19 cellular contexts compared by ENCODE assay signal in genomic region chr4:53518807-53519206, GRCh38.
DNase-seq lines count a peak whose midpoint lies in the region; ATAC-seq and TF ChIP-seq lines count a peak whose summit lies in the region.
"Had no signal": no experiment of that assay in that cellular context is flagged by ENCODE, and none has a peak within 500 bp of the region (broad histone marks: within the 10 kb centered on the region; RNA-seq: fewer than 3 reads in every experiment).

No MANE protein-coding gene starts in this region.

- H4K8ac ChIP-seq in IMR-90 (ENCODE audit: low read depth in 2 of 2, low read length in 2 of 2) (no peak overlapping the region; a peak in 1 of 4 replicates), mesenchymal stem cell (ENCODE audit: low read length) (peak overlapping the region; percentile 19), neuronal stem cell (ENCODE audit: low read depth, low read length) (no peak overlapping the region)

- H3K27ac ChIP-seq in heart right ventricle (no peak overlapping the region), left ventricle myocardium inferior (replicated peaks) (no peak overlapping the region), IMR-90 (ENCODE audit: insufficient read depth, low read length) (no peak overlapping the region), mesenchymal stem cell (ENCODE audit: low read length, poor library complexity, severe bottlenecking) (no peak overlapping the region), neuronal stem cell (replicated peaks; ENCODE audit: low read length) (no peak overlapping the region)
- H3K27ac ChIP-seq: 22Rv1; A549; BLaER1 treated with 17β-estradiol and CSF1 and Interleukin-3, amounts not matched to agents 10 nM and 100 nM; C4-2B had no signal

- H3K56ac ChIP-seq in IMR-90 (ENCODE audit: extremely low read depth, insufficient read depth, low read length), result no peak overlapping the region

- H2AFZ ChIP-seq in IMR-90 (replicated peaks; ENCODE audit: low read length, poor library complexity) (no peak overlapping the region), mesenchymal stem cell (ENCODE audit: low read depth, low read length) (no peak overlapping the region), neuronal stem cell (ENCODE audit: low read length) (no peak overlapping the region)

- WGBS in heart right ventricle, 2 donors, result 79 to 82% methylated on average over 3 of the region's 3 CpGs
- 100% methylated on average over 1 of the region's 3 CpGs; no CpG with 5 or more reads in 1 of the 2 experiments for WGBS in IMR-90 (ENCODE audit: extremely low coverage in 2 of 2, insufficient read length in 1 of 2), 2 experiments
- 63% methylated on average over 2 of the region's 3 CpGs for WGBS in mesenchymal stem cell
- WGBS in neuronal stem cell (ENCODE audit: extremely low coverage in 2 of 2, insufficient read length in 2 of 2, insufficient replicate concordance in 1 of 2), 2 donors, result no CpG with 5 or more reads among the region's 3 CpGs

- TF ChIP-seq RAD21 in IMR-90 (IDR thresholded peaks at IDR 0.05; ENCODE audit: low read length), result no peak

- peak in 5 of 8 donors; percentile 47 to 75 (median 57) for ATAC-seq in heart right ventricle
- ATAC-seq in IMR-90 (ENCODE audit: low read depth), result no peak
- ATAC-seq: A549; CD8-positive, alpha-beta T cell had no signal

- no TSS peak for BruUV-seq in IMR-90 (replicated peaks; lab: Mats Ljungman, UMichigan)

- H3K4me1 ChIP-seq in heart right ventricle (peaks cover 0 to 6% (median 0%) of the 10 kb centered on the region in 9 donors), left ventricle myocardium inferior (peaks cover 13% of the 10 kb centered on the region), IMR-90 (ENCODE audit: control insufficient read depth, insufficient read depth, low read length) (peaks cover 2% of the 10 kb centered on the region), mesenchymal stem cell (ENCODE audit: control insufficient read depth, insufficient read depth, low read depth, low read length) (peaks cover 7% of the 10 kb centered on the region), neuronal stem cell (ENCODE audit: control insufficient read depth in 2 of 2, insufficient read depth in 1 of 2, low read depth in 1 of 2, low read length in 2 of 2) (peaks cover 0 to 10% of the 10 kb centered on the region in 2 donors)
- H3K4me1 ChIP-seq: A549; BLaER1 treated with 17β-estradiol and CSF1 and Interleukin-3, amounts not matched to agents 10 nM and 100 nM had no signal

- no peaks in the 10 kb centered on the region for H3K9me3 ChIP-seq in heart right ventricle
- no peaks in the 10 kb centered on the region for H3K9me3 ChIP-seq in left ventricle myocardium inferior (replicated peaks)
- no peaks in the 10 kb centered on the region for H3K9me3 ChIP-seq in IMR-90 (ENCODE audit: control insufficient read depth, insufficient read depth, low read length)
- no peaks in the 10 kb centered on the region for H3K9me3 ChIP-seq in mesenchymal stem cell (ENCODE audit: control insufficient read depth, low read length)
- H3K9me3 ChIP-seq in neuronal stem cell (replicated peaks in 1 of 2; ENCODE audit: control insufficient read depth in 2 of 2, insufficient read depth in 1 of 2, low read depth in 1 of 2, low read length in 2 of 2), result no peaks in the 10 kb centered on the region
- H3K9me3 ChIP-seq: A549; BLaER1 treated with 17β-estradiol and CSF1 and Interleukin-3, amounts not matched to agents 10 nM and 100 nM; Caco-2 had no signal

- H3K4me2 ChIP-seq in IMR-90 (ENCODE audit: low read depth, low read length), result no peak overlapping the region
- no peak overlapping the region for H3K4me2 ChIP-seq in mesenchymal stem cell (ENCODE audit: low read length, poor library complexity, severe bottlenecking)
- H3K4me2 ChIP-seq in neuronal stem cell (ENCODE audit: insufficient read depth, low read length, poor library complexity, severe bottlenecking), result no peak overlapping the region
- H3K4me2 ChIP-seq: A549; BLaER1 treated with 17β-estradiol and CSF1 and Interleukin-3, amounts not matched to agents 10 nM and 100 nM had no signal

- in situ Hi-C loops in IMR-90 (cut with MboI; ENCODE audit: low sequenced_read_pairs), result no loop called here

- H2BK12ac ChIP-seq in mesenchymal stem cell (ENCODE audit: low read length in 2 of 2) (no peak overlapping the region), neuronal stem cell (ENCODE audit: low read length) (no peak overlapping the region)

- no peak overlapping the region; the same call in 1 of the 2 replicates for H4K5ac ChIP-seq in IMR-90 (ENCODE audit: low read depth, low read length)

- H4K20me1 ChIP-seq in IMR-90 (ENCODE audit: insufficient read depth, low read length), result no peaks in the 10 kb centered on the region
- H4K20me1 ChIP-seq: BLaER1 treated with 17β-estradiol and CSF1 and Interleukin-3, amounts not matched to agents 10 nM and 100 nM had no signal

- no peak overlapping the region; the same call in 1 of the 2 replicates for H3K23ac ChIP-seq in IMR-90 (ENCODE audit: low read depth, low read length)
- H3K23ac ChIP-seq in mesenchymal stem cell (ENCODE audit: low read length in 2 of 2), result peak overlapping the region in 1 of 2 experiments; percentile 46
- H3K23ac ChIP-seq in neuronal stem cell (ENCODE audit: low read depth, low read length, poor library complexity), result no peak overlapping the region

- DNase-seq in heart right ventricle, result no peak
- no peak for DNase-seq in left ventricle myocardium inferior
- no peak for DNase-seq in IMR-90
- no peak for DNase-seq in mesenchymal stem cell
- no peak for DNase-seq in neuronal stem cell (ENCODE audit: low spot score)
- no peak for DNase-seq in NCI-H446 treated with DMSO at 0.1 percent for 48 hours (lab: John Stamatoyannopoulos, UW)
- no peak for DNase-seq in NCI-H187 treated with DMSO at 0.1 percent for 48 hours (lab: John Stamatoyannopoulos, UW)
- no peak for DNase-seq in NCI-H187 (lab: John Stamatoyannopoulos, UW)
- DNase-seq: AML-193; Caco-2; Calu3; CD4-positive, alpha-beta T cell; CD8-positive, alpha-beta T cell; DMS79 treated with DMSO at 0.1 percent for 48 hours; GF-D8 had no signal

- no peak overlapping the region for H2AK9ac ChIP-seq in IMR-90 (replicated peaks; ENCODE audit: low read depth, low read length, poor library complexity)

- no peak overlapping the region for H3K4me3 ChIP-seq in heart right ventricle
- H3K4me3 ChIP-seq in left ventricle myocardium inferior, result no peak overlapping the region
- H3K4me3 ChIP-seq in IMR-90 (ENCODE audit: insufficient read depth, low read depth, low read length), result no peak overlapping the region
- no peak overlapping the region for H3K4me3 ChIP-seq in mesenchymal stem cell (ENCODE audit: insufficient read depth in 1 of 2, low read depth in 1 of 2, low read length in 2 of 2)
- no peak overlapping the region for H3K4me3 ChIP-seq in neuronal stem cell (ENCODE audit: low read length in 2 of 2)
- H3K4me3 ChIP-seq: A549; BLaER1 treated with 17β-estradiol and CSF1 and Interleukin-3, amounts not matched to agents 10 nM and 100 nM had no signal

- intact Hi-C loops in heart right ventricle (cut with DNase I) (no loop called here), left ventricle myocardium inferior (cut with micrococcal nuclease) (no loop called here), IMR-90 (cut with micrococcal nuclease) (no loop called here)

- H3K9ac ChIP-seq in IMR-90 (ENCODE audit: low read depth, low read length), result no peak overlapping the region
- no peak overlapping the region for H3K9ac ChIP-seq in mesenchymal stem cell (ENCODE audit: low read length)
- H3K9ac ChIP-seq in neuronal stem cell (ENCODE audit: low read depth, low read length, poor library complexity), result no peak overlapping the region
- H3K9ac ChIP-seq: BLaER1 treated with 17β-estradiol and CSF1 and Interleukin-3, amounts not matched to agents 10 nM and 100 nM had no signal

- no peak overlapping the region for H2BK20ac ChIP-seq in IMR-90 (ENCODE audit: low read depth, low read length)

- no peak overlapping the region for H3K4ac ChIP-seq in IMR-90 (ENCODE audit: low read depth, low read length)
- peak overlapping the region in 1 of 2 experiments; percentile 49 for H3K4ac ChIP-seq in mesenchymal stem cell (ENCODE audit: low read depth in 1 of 2, low read length in 2 of 2)
- H3K4ac ChIP-seq in neuronal stem cell (ENCODE audit: low read length), result no peak overlapping the region

- POLR2A ChIA-PET in IMR-90 (lab: Charles Lee; ENCODE audit: unreplicated experiment), result interaction anchor here (0.6 kb wide), 1 partner anchor 9 kb away, joined by 4 read pairs; no protein-coding TSS in a partner anchor

- no peak overlapping the region for H4K91ac ChIP-seq in IMR-90 (ENCODE audit: insufficient read depth, low read depth, low read length)
- H4K91ac ChIP-seq in mesenchymal stem cell (ENCODE audit: low read length), result no peak overlapping the region
- no peak overlapping the region for H4K91ac ChIP-seq in neuronal stem cell (ENCODE audit: low read depth, low read length, poor library complexity)

- H3K18ac ChIP-seq in IMR-90 (ENCODE audit: low read depth, low read length), result no peak overlapping the region
- no peak overlapping the region for H3K18ac ChIP-seq in mesenchymal stem cell (ENCODE audit: low read depth in 1 of 2, low read length in 2 of 2)
- H3K18ac ChIP-seq in neuronal stem cell (ENCODE audit: low read length), result peak overlapping the region; percentile 35

- H2AK5ac ChIP-seq in IMR-90 (ENCODE audit: low read depth, low read length) (peak overlapping the region; percentile 16; the same call in 1 of the 2 replicates), mesenchymal stem cell (ENCODE audit: low read length, severe bottlenecking) (no peak overlapping the region), neuronal stem cell (ENCODE audit: low read depth, low read length) (no peak overlapping the region)

- H3K9me1 ChIP-seq in IMR-90 (ENCODE audit: insufficient read depth, low read length), result no peaks in the 10 kb centered on the region; the same call in 1 of the 2 replicates

- H3K79me1 ChIP-seq in IMR-90 (ENCODE audit: low read depth in 1 of 2, low read length in 2 of 2), result no peaks in the 10 kb centered on the region
- H3K79me1 ChIP-seq in mesenchymal stem cell (replicated peaks; ENCODE audit: low read length, poor library complexity, severe bottlenecking), result no peaks in the 10 kb centered on the region
- H3K79me1 ChIP-seq in neuronal stem cell (ENCODE audit: low read depth, low read length), result no peaks in the 10 kb centered on the region

- H3K36me3 ChIP-seq in heart right ventricle (no peaks in the 10 kb centered on the region), left ventricle myocardium inferior (no peaks in the 10 kb centered on the region), IMR-90 (ENCODE audit: control insufficient read depth, insufficient read depth, low read length) (no peaks in the 10 kb centered on the region), mesenchymal stem cell (ENCODE audit: control insufficient read depth in 1 of 2, insufficient read depth in 2 of 2, low read depth in 1 of 2, low read length in 2 of 2) (no peaks in the 10 kb centered on the region), neuronal stem cell (replicated peaks in 1 of 2; ENCODE audit: control insufficient read depth in 2 of 2, insufficient read depth in 2 of 2, low read length in 2 of 2) (no peaks in the 10 kb centered on the region)
- H3K36me3 ChIP-seq: BLaER1 treated with 17β-estradiol and CSF1 and Interleukin-3, amounts not matched to agents 10 nM and 100 nM had no signal

- no peak overlapping the region for H2BK120ac ChIP-seq in IMR-90 (ENCODE audit: low read depth, low read length)
- peak overlapping the region; percentile 9 for H2BK120ac ChIP-seq in mesenchymal stem cell (ENCODE audit: low read depth, low read length)
- H2BK120ac ChIP-seq in neuronal stem cell (ENCODE audit: low read depth, low read length), result no peak overlapping the region

- H2BK5ac ChIP-seq in IMR-90 (ENCODE audit: low read depth, low read length, poor library complexity, severe bottlenecking) (no peak overlapping the region), mesenchymal stem cell (ENCODE audit: low read depth, low read length, poor library complexity, severe bottlenecking) (no peak overlapping the region), neuronal stem cell (ENCODE audit: low read length) (no peak overlapping the region)

- H3K27me3 ChIP-seq in heart right ventricle (no peaks in the 10 kb centered on the region), left ventricle myocardium inferior (ENCODE audit: low read depth) (no peaks in the 10 kb centered on the region), IMR-90 (ENCODE audit: control insufficient read depth, insufficient read depth, low read length) (no peaks in the 10 kb centered on the region), mesenchymal stem cell (ENCODE audit: control insufficient read depth in 1 of 2, insufficient read depth in 1 of 2, low read length in 2 of 2) (no peaks in the 10 kb centered on the region), neuronal stem cell (ENCODE audit: control insufficient read depth in 3 of 3, insufficient read depth in 3 of 3, low read depth in 1 of 3, low read length in 3 of 3) (no peaks in the 10 kb centered on the region)
- H3K27me3 ChIP-seq: BLaER1 treated with 17β-estradiol and CSF1 and Interleukin-3, amounts not matched to agents 10 nM and 100 nM had no signal

- TF ChIP-seq CTCF in heart right ventricle (IDR thresholded peaks at IDR 0.05), result no peak
- TF ChIP-seq CTCF in left ventricle myocardium inferior (IDR thresholded peaks at IDR 0.05; ENCODE audit: borderline replicate concordance), result no peak
- no peak for TF ChIP-seq CTCF in IMR-90 (conservative IDR thresholded peaks at IDR 0.05; ENCODE audit: low read depth, low read length)

- no peak for TF ChIP-seq POLR2A in IMR-90 (IDR thresholded peaks at IDR 0.05; ENCODE audit: low read depth, low read length)

- CTCF ChIA-PET in IMR-90 (lab: Yijun Ruan, JAX), result interaction anchor here (0.5 to 0.6 kb wide), 2 partner anchors 10 to 244 kb away, joined by 3 to 5 read pairs; no protein-coding TSS in a partner anchor

- H3K14ac ChIP-seq in IMR-90 (replicated peaks; ENCODE audit: low read depth, low read length), result no peak overlapping the region
- H3K14ac ChIP-seq in mesenchymal stem cell (ENCODE audit: low read length in 2 of 2), result peak overlapping the region in 1 of 2 experiments; percentile 48
- no peak overlapping the region for H3K14ac ChIP-seq in neuronal stem cell (ENCODE audit: low read length)

- dilution Hi-C loops in IMR-90 (cut with HindIII; ENCODE audit: low sequenced_read_pairs, unreplicated experiment), result no loop called here

- H2BK15ac ChIP-seq in IMR-90 (ENCODE audit: low read depth, low read length) (no peak overlapping the region), mesenchymal stem cell (ENCODE audit: low read depth, poor library complexity, severe bottlenecking) (no peak overlapping the region), neuronal stem cell (ENCODE audit: low read length) (no peak overlapping the region)
